Comparison of ENCODE assay signal across 29 cellular contexts in the genomic region with DNA sequence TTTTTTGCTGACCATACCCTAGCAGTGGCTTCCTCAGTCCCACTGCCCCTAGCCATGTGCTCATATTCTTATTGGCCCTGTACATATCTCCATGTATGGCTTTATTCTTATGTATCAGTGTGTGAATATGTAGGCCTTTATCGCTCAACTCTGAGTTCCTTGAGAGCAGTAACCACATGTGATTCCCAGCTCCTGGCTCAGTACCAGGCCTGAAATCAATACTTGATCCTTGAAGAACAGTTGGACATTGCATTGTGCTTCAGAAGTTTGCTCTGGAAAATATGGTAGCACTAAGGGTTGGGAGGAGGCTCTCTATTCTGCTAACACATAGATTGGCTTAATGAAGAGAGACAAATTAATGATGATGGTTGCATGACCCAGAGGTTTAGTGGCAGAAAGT.
"Had no signal": no experiment of that assay in that cellular context is flagged by ENCODE, and none has a peak within 500 bp of the region (broad histone marks: within the 10 kb centered on the region; RNA-seq: fewer than 3 reads in every experiment).

No MANE protein-coding gene starts in this region.

- DNase-seq: colonic mucosa; cortex of kidney; dermis blood vessel endothelial cell; dorsolateral prefrontal cortex; effector CD4-positive, alpha-beta T cell; effector CD8-positive, alpha-beta T cell; effector memory CD4-positive, alpha-beta T cell; effector memory CD8-positive, alpha-beta T cell; endodermal cell; erythroblast; esophagus squamous epithelium; foreskin fibroblast; foreskin keratinocyte; foreskin melanocyte; gastrocnemius medialis; glutamatergic neuron; head of caudate nucleus; heart left ventricle; heart right ventricle had no signal

- H3K36me3 ChIP-seq: colonic mucosa, esophagus muscularis mucosa, esophagus squamous epithelium, gastrocnemius medialis, gastroesophageal sphincter, heart left ventricle, heart right ventricle had no signal

- FAIRE-seq: colon, endometrium, endothelial cell of umbilical vein, frontal cortex had no signal

- ATAC-seq: effector memory CD8-positive, alpha-beta T cell; esophagus mucosa; foreskin keratinocyte; gastrocnemius medialis; gastroesophageal sphincter; heart left ventricle; heart right ventricle had no signal

- H3K4me1 ChIP-seq: colonic mucosa, esophagus muscularis mucosa, esophagus squamous epithelium, foreskin keratinocyte, gastrocnemius medialis, gastroesophageal sphincter, heart left ventricle, heart right ventricle had no signal

- H3K27me3 Mint-ChIP-seq: dendritic cell treated with granulocyte-macrophage colony-stimulating factor and Interleukin-4, amounts not matched to agents 40 ng/mL and 50 ng/mL, for 4 days; effector memory CD8-positive, alpha-beta T cell had no signal

- H3K27ac Mint-ChIP-seq: dendritic cell treated with granulocyte-macrophage colony-stimulating factor and Interleukin-4, amounts not matched to agents 40 ng/mL and 50 ng/mL, for 4 days; effector memory CD8-positive, alpha-beta T cell; endodermal cell had no signal

- H3K9me3 Mint-ChIP-seq: dendritic cell treated with granulocyte-macrophage colony-stimulating factor and Interleukin-4, amounts not matched to agents 40 ng/mL and 50 ng/mL, for 4 days; endodermal cell had no signal

- H3K27ac ChIP-seq: colonic mucosa, coronary artery, dorsolateral prefrontal cortex, epithelial cell of prostate, esophagus muscularis mucosa, esophagus squamous epithelium, foreskin keratinocyte, gastrocnemius medialis, gastroesophageal sphincter, heart left ventricle, heart right ventricle had no signal

- H3K27me3 ChIP-seq: colonic mucosa, esophagus muscularis mucosa, esophagus squamous epithelium, gastrocnemius medialis, gastroesophageal sphincter, heart left ventricle, heart right ventricle had no signal

- H3K4me3 ChIP-seq: colonic mucosa, coronary artery, dorsolateral prefrontal cortex, esophagus muscularis mucosa, esophagus squamous epithelium, gastrocnemius medialis, gastroesophageal sphincter, heart left ventricle, heart right ventricle had no signal

- H3K9me3 ChIP-seq: colonic mucosa, esophagus muscularis mucosa, esophagus squamous epithelium, gastrocnemius medialis, gastroesophageal sphincter, heart left ventricle had no signal

- H3K4me3 Mint-ChIP-seq: dendritic cell treated with granulocyte-macrophage colony-stimulating factor and Interleukin-4, amounts not matched to agents 40 ng/mL and 50 ng/mL, for 4 days; effector memory CD8-positive, alpha-beta T cell; endodermal cell had no signal
